Comparison of ENCODE assay signal across 12 cellular contexts in genomic region chr7:50560865-50561351, GRCh38. TPM values are rescaled to one million over a fixed set of nuclear protein-coding genes. Genes with fewer than 3 reads are reported as not detected.
DNase-seq lines count a peak whose midpoint lies in the region; TF ChIP-seq lines count a peak whose summit lies in the region.
"Had no signal": no experiment of that assay in that cellular context is flagged by ENCODE, and none has a peak within 500 bp of the region (broad histone marks: within the 10 kb centered on the region; RNA-seq: fewer than 3 reads in every experiment).

No MANE protein-coding gene starts in this region.

- no peak overlapping the region for H2BK12ac ChIP-seq in neuronal stem cell (ENCODE audit: low read length)

- no peaks in the 10 kb centered on the region for H3K9me3 ChIP-seq in WERI-Rb-1 (ENCODE audit: severe bottlenecking)
- H3K9me3 ChIP-seq in neuronal stem cell (replicated peaks in 1 of 2; ENCODE audit: control insufficient read depth in 2 of 2, insufficient read depth in 1 of 2, low read depth in 1 of 2, low read length in 2 of 2) = peaks cover 0 to 2% of the 10 kb centered on the region in 2 donors

- no peaks in the 10 kb centered on the region for H3K36me3 ChIP-seq in WERI-Rb-1
- no peaks in the 10 kb centered on the region for H3K36me3 ChIP-seq in neuronal stem cell (replicated peaks in 1 of 2; ENCODE audit: control insufficient read depth in 2 of 2, insufficient read depth in 2 of 2, low read length in 2 of 2)

- no peak overlapping the region for H2AK5ac ChIP-seq in neuronal stem cell (ENCODE audit: low read depth, low read length)

- H3K23ac ChIP-seq in neuronal stem cell (ENCODE audit: low read depth, low read length, poor library complexity) = no peak overlapping the region

- H2BK5ac ChIP-seq in neuronal stem cell (ENCODE audit: low read length) = no peak overlapping the region

- 0 out of 2 replicates have a peak, but pooled peaks have one; percentile 9 for TF ChIP-seq CTCF in WERI-Rb-1 (IDR thresholded peaks at IDR 0.05; ENCODE audit: low read depth, low read length)
- no peak for TF ChIP-seq CTCF in GM10266 (IDR thresholded peaks at IDR 0.05; ENCODE audit: control insufficient read depth, insufficient read depth, low read depth, missing control alignments)

- H3K27me3 ChIP-seq in WERI-Rb-1 (ENCODE audit: insufficient read depth, low read depth, severe bottlenecking) (no peaks in the 10 kb centered on the region), neuronal stem cell (ENCODE audit: control insufficient read depth in 3 of 3, insufficient read depth in 3 of 3, low read depth in 1 of 3, low read length in 3 of 3) (peaks cover 0 to 6% (median 2%) of the 10 kb centered on the region in 3 experiments)

- peaks cover 0 to 23% of the 10 kb centered on the region in 2 donors for H3K4me1 ChIP-seq in neuronal stem cell (ENCODE audit: control insufficient read depth in 2 of 2, insufficient read depth in 1 of 2, low read depth in 1 of 2, low read length in 2 of 2)

- WGBS in neuronal stem cell (ENCODE audit: extremely low coverage in 2 of 2, insufficient read length in 2 of 2, insufficient replicate concordance in 1 of 2), 2 donors = no CpG with 5 or more reads among the region's 9 CpGs

- peak overlapping the region; percentile 15 for H4K91ac ChIP-seq in neuronal stem cell (ENCODE audit: low read depth, low read length, poor library complexity)

- H4K8ac ChIP-seq in neuronal stem cell (ENCODE audit: low read depth, low read length) = no peak overlapping the region

- H3K9ac ChIP-seq in neuronal stem cell (ENCODE audit: low read depth, low read length, poor library complexity) = no peak overlapping the region

- peak overlapping the region; percentile 29 for H3K18ac ChIP-seq in neuronal stem cell (ENCODE audit: low read length)

- H3K4me3 ChIP-seq in WERI-Rb-1 (ENCODE audit: low read depth, low read length) (no peak overlapping the region), neuronal stem cell (ENCODE audit: low read length in 2 of 2) (no peak overlapping the region)

- H2AFZ ChIP-seq in neuronal stem cell (ENCODE audit: low read length) = peak overlapping the region; percentile 74

- H3K27ac ChIP-seq in WERI-Rb-1 = no peak overlapping the region
- H3K27ac ChIP-seq in neuronal stem cell (replicated peaks; ENCODE audit: low read length) = no peak overlapping the region

- peak; percentile 83 for DNase-seq in NCI-H1105 (lab: John Stamatoyannopoulos, UW)
- peak; percentile 44 for DNase-seq in NCI-H2171 (lab: John Stamatoyannopoulos, UW)
- DNase-seq in WERI-Rb-1 = peak; percentile 30
- DNase-seq in neuronal stem cell (ENCODE audit: low spot score) = no peak
- no peak for DNase-seq in activated effector memory CD4-positive, alpha-beta T cell treated with Interleukin-2 at 50 U/mL for 16 hours
- no peak for DNase-seq in GM10266 (ENCODE audit: extremely low spot score)
- no peak for DNase-seq in activated CD8-positive, alpha-beta memory T cell treated with anti-CD3 and anti-CD28 coated beads for 24 hours
- no peak for DNase-seq in GDM1 (lab: John Stamatoyannopoulos, UW)
- DNase-seq: activated CD8-positive, alpha-beta memory T cell treated with anti-CD3 and anti-CD28 coated beads, Interleukin-2, amount 10 ng/mL, durations not matched to agents 7 days and 5 days; activated naive CD8-positive, alpha-beta T cell treated with anti-CD3 and anti-CD28 coated beads for 36 hours; C1 segment of cervical spinal cord; erythroblast had no signal

- no peak overlapping the region for H3K14ac ChIP-seq in neuronal stem cell (ENCODE audit: low read length)

- no peak overlapping the region for H3K4ac ChIP-seq in neuronal stem cell (ENCODE audit: low read length)

- H2BK120ac ChIP-seq in neuronal stem cell (ENCODE audit: low read depth, low read length) = no peak overlapping the region

- H2BK15ac ChIP-seq in neuronal stem cell (ENCODE audit: low read length) = no peak overlapping the region

- H3K79me1 ChIP-seq in neuronal stem cell (ENCODE audit: low read depth, low read length) = peaks cover 1% of the 10 kb centered on the region

- no peak overlapping the region for H3K4me2 ChIP-seq in neuronal stem cell (ENCODE audit: insufficient read depth, low read length, poor library complexity, severe bottlenecking)

RNA-seq across cellular contexts. Expression of gene DDC, which starts 4.3 kb away (rescaled TPM):
- polyA plus RNA-seq in neuronal stem cell (2013, experiment 1 of 2) = not detected
- polyA plus RNA-seq in neuronal stem cell (2013, experiment 2 of 2) = 0.11 TPM

Comparison
In these comparisons a context has a peak if more than half of its experiments do, and no peak if none do; other contexts are left out.
1. DNase-seq: peak in NCI-H1105 (single experiment), NCI-H2171 (single experiment) and WERI-Rb-1 (single experiment); none in neuronal stem cell (single experiment), activated effector memory CD4-positive, alpha-beta T cell treated with Interleukin-2 at 50 U/mL for 16 hours (single experiment), GM10266 (single experiment), activated CD8-positive, alpha-beta memory T cell treated with anti-CD3 and anti-CD28 coated beads for 24 hours (single experiment) and GDM1 (single experiment).